ENCODE assay signal across 1 cellular context in the genomic region with DNA sequence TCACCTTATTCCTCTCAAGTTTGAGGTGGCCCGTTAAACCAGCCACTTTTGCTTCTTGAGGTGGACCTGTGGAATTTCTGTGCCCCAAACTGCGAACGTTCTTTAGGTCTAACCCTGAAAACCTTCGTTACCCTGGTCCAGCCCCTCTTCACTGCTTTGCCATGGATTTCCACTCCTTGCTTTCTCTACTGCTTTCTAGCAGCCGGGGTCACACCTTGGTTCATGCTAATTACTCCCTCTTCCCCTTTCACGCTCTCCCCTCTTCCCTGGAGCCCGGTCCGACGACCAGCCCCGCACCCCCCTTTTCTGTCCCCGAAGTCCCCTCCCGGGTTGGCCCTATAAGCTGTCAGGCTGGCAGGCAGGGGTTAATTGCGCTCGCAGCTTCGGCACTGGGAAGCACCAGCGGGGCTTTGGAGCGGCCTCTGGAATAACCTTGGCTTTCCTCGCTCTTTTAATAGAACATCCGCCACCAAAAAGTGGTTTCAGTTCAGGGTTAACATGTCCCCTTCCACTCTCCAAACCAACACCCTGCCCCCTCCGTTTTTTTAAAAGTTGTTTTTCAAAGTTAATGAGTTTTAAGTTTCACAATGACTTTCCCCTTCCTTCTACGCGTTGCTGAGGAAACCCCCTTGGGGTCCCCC.
TF ChIP-seq lines count a peak whose summit lies in the region.

No MANE protein-coding gene starts in this region.

TF ChIP-seq in HepG2, 621 proteins besides CTCF, POLR2A, EP300 and RAD21 (continued from another document and continues in another):
- TF ChIP-seq POLR2G (IDR thresholded peaks at IDR 0.05; ENCODE audit: low read depth, low read length), result peak; percentile 40; the same call in 1 of the 2 replicates
- TF ChIP-seq KDM2A (CRISPR knock-in tag; IDR thresholded peaks at IDR 0.05; ENCODE audit: borderline replicate concordance, low read depth), result peak; percentile 73
- TF ChIP-seq FOXC1 (CRISPR knock-in tag; IDR thresholded peaks at IDR 0.05; ENCODE audit: borderline replicate concordance), result peak; percentile 40; the same call in 1 of the 2 replicates
- peak; percentile 35; the same call in 1 of the 2 replicates for TF ChIP-seq THAP11 (CRISPR knock-in tag; IDR thresholded peaks at IDR 0.05)
- TF ChIP-seq RXRB (CRISPR knock-in tag; IDR thresholded peaks at IDR 0.05; ENCODE audit: borderline replicate concordance), result 0 out of 2 replicates have a peak, but pooled peaks have one; percentile 21
- no peak for TF ChIP-seq ZNF414 (CRISPR knock-in tag; IDR thresholded peaks at IDR 0.05)
- TF ChIP-seq, protein P1, sequence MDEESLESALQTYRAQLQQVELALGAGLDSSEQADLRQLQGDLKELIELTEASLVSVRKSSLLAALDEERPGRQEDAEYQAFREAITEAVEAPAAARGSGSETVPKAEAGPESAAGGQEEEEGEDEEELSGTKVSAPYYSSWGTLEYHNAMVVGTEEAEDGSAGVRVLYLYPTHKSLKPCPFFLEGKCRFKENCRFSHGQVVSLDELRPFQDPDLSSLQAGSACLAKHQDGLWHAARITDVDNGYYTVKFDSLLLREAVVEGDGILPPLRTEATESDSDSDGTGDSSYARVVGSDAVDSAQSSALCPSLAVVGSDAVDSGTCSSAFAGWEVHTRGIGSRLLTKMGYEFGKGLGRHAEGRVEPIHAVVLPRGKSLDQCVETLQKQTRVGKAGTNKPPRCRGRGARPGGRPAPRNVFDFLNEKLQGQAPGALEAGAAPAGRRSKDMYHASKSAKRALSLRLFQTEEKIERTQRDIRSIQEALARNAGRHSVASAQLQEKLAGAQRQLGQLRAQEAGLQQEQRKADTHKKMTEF (CRISPR knock-in tag; IDR thresholded peaks at IDR 0.05), result peak; percentile 58; the same call in 1 of the 2 replicates
- TF ChIP-seq KDM5A (IDR thresholded peaks at IDR 0.05; ENCODE audit: borderline replicate concordance, low read length), result 0 out of 2 replicates have a peak, but pooled peaks have one; percentile 7
- TF ChIP-seq RBFOX2 (IDR thresholded peaks at IDR 0.05; ENCODE audit: low read depth, low read length), result no peak
- TF ChIP-seq, protein P2, sequence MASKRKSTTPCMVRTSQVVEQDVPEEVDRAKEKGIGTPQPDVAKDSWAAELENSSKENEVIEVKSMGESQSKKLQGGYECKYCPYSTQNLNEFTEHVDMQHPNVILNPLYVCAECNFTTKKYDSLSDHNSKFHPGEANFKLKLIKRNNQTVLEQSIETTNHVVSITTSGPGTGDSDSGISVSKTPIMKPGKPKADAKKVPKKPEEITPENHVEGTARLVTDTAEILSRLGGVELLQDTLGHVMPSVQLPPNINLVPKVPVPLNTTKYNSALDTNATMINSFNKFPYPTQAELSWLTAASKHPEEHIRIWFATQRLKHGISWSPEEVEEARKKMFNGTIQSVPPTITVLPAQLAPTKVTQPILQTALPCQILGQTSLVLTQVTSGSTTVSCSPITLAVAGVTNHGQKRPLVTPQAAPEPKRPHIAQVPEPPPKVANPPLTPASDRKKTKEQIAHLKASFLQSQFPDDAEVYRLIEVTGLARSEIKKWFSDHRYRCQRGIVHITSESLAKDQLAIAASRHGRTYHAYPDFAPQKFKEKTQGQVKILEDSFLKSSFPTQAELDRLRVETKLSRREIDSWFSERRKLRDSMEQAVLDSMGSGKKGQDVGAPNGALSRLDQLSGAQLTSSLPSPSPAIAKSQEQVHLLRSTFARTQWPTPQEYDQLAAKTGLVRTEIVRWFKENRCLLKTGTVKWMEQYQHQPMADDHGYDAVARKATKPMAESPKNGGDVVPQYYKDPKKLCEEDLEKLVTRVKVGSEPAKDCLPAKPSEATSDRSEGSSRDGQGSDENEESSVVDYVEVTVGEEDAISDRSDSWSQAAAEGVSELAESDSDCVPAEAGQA (IDR thresholded peaks at IDR 0.05; ENCODE audit: low read depth), result no peak
- TF ChIP-seq, protein P2 (CRISPR knock-in tag; IDR thresholded peaks at IDR 0.05; ENCODE audit: borderline replicate concordance), result no peak
- no peak for TF ChIP-seq EEA1 (CRISPR knock-in tag; IDR thresholded peaks at IDR 0.05; ENCODE audit: borderline replicate concordance)
- TF ChIP-seq ASH2L (IDR thresholded peaks at IDR 0.05; ENCODE audit: insufficient read length, low read depth, low read length), result peak; percentile 88
- TF ChIP-seq MIER3 (CRISPR knock-in tag; IDR thresholded peaks at IDR 0.05; ENCODE audit: borderline replicate concordance), result no peak
- no peak for TF ChIP-seq BCL6 (CRISPR knock-in tag; IDR thresholded peaks at IDR 0.05)
- TF ChIP-seq ZNF3 (CRISPR knock-in tag; IDR thresholded peaks at IDR 0.05), result 0 out of 2 replicates have a peak, but pooled peaks have one; percentile 20
- TF ChIP-seq ZBTB21 (CRISPR knock-in tag; IDR thresholded peaks at IDR 0.05), result no peak
- TF ChIP-seq PRDM15 (CRISPR knock-in tag; IDR thresholded peaks at IDR 0.05), result peak; percentile 71; the same call in 1 of the 2 replicates
- TF ChIP-seq, protein P3, sequence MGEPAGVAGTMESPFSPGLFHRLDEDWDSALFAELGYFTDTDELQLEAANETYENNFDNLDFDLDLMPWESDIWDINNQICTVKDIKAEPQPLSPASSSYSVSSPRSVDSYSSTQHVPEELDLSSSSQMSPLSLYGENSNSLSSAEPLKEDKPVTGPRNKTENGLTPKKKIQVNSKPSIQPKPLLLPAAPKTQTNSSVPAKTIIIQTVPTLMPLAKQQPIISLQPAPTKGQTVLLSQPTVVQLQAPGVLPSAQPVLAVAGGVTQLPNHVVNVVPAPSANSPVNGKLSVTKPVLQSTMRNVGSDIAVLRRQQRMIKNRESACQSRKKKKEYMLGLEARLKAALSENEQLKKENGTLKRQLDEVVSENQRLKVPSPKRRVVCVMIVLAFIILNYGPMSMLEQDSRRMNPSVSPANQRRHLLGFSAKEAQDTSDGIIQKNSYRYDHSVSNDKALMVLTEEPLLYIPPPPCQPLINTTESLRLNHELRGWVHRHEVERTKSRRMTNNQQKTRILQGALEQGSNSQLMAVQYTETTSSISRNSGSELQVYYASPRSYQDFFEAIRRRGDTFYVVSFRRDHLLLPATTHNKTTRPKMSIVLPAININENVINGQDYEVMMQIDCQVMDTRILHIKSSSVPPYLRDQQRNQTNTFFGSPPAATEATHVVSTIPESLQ (CRISPR knock-in tag; conservative IDR thresholded peaks at IDR 0.05), result no peak
- TF ChIP-seq ZNF563 (CRISPR knock-in tag; IDR thresholded peaks at IDR 0.05), result 0 out of 2 replicates have a peak, but pooled peaks have one; percentile 52
- TF ChIP-seq HNF4G (IDR thresholded peaks at IDR 0.05; ENCODE audit: borderline replicate concordance, low read depth, low read length), result 0 out of 2 replicates have a peak, but pooled peaks have one; percentile 34
- no peak for TF ChIP-seq HNF4G (CRISPR knock-in tag; IDR thresholded peaks at IDR 0.05; ENCODE audit: borderline replicate concordance, low read depth)
- TF ChIP-seq, protein P4, sequence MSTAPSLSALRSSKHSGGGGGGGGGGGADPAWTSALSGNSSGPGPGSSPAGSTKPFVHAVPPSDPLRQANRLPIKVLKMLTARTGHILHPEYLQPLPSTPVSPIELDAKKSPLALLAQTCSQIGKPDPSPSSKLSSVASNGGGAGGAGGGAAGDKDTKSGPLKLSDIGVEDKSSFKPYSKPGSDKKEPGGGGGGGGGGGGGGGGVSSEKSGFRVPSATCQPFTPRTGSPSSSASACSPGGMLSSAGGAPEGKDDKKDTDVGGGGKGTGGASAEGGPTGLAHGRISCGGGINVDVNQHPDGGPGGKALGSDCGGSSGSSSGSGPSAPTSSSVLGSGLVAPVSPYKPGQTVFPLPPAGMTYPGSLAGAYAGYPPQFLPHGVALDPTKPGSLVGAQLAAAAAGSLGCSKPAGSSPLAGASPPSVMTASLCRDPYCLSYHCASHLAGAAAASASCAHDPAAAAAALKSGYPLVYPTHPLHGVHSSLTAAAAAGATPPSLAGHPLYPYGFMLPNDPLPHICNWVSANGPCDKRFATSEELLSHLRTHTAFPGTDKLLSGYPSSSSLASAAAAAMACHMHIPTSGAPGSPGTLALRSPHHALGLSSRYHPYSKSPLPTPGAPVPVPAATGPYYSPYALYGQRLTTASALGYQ (CRISPR knock-in tag; IDR thresholded peaks at IDR 0.05), result no peak
- peak; percentile 13; the same call in 1 of the 2 replicates for TF ChIP-seq ARHGAP35 (CRISPR knock-in tag; IDR thresholded peaks at IDR 0.05; ENCODE audit: borderline replicate concordance)
- no peak for TF ChIP-seq ZBTB46 (CRISPR knock-in tag; IDR thresholded peaks at IDR 0.05; ENCODE audit: borderline replicate concordance)
- no peak for TF ChIP-seq SATB2 (CRISPR knock-in tag; IDR thresholded peaks at IDR 0.05)
- TF ChIP-seq TBL1XR1 (IDR thresholded peaks at IDR 0.05; ENCODE audit: borderline replicate concordance, low read length, partially characterized antibody), result no peak
- peak; percentile 56 for TF ChIP-seq PHF8 (CRISPR knock-in tag; IDR thresholded peaks at IDR 0.05)
- no peak for TF ChIP-seq ZNF275 (CRISPR knock-in tag; IDR thresholded peaks at IDR 0.05; ENCODE audit: borderline replicate concordance)
- TF ChIP-seq ZNF879 (CRISPR knock-in tag; IDR thresholded peaks at IDR 0.05), result no peak
- 0 out of 2 replicates have a peak, but pooled peaks have one; percentile 13 for TF ChIP-seq SOX13 (IDR thresholded peaks at IDR 0.05)
- no peak for TF ChIP-seq SOX13 (CRISPR knock-in tag; conservative IDR thresholded peaks at IDR 0.05 in 1 of 2, IDR thresholded peaks at IDR 0.05 in 1 of 2)
- no peak for TF ChIP-seq MTA3 (CRISPR knock-in tag; IDR thresholded peaks at IDR 0.05)
